In genomic region chr15:36841154-36841553, GRCh38 we compare ENCODE assay signal across 28 cellular contexts.
"Had no signal": no experiment of that assay in that cellular context is flagged by ENCODE, and none has a peak within 500 bp of the region (broad histone marks: within the 10 kb centered on the region; RNA-seq: fewer than 3 reads in every experiment).

No MANE protein-coding gene starts in this region.

- H3K4me1 ChIP-seq: lower lobe of right lung, neural progenitor cell, parathyroid adenoma, prostate gland, suprapubic skin, transverse colon, upper lobe of right lung, uterus had no signal

- H3K9me3 ChIP-seq: esophagus squamous epithelium, lower lobe of right lung, prostate gland, suprapubic skin, transverse colon, upper lobe of right lung, uterus had no signal

- H3K9ac ChIP-seq: neural progenitor cell, parathyroid adenoma had no signal

- H3K36me3 ChIP-seq: esophagus squamous epithelium, lower lobe of right lung, neural progenitor cell, prostate gland, suprapubic skin, transverse colon, upper lobe of right lung, uterus had no signal

- H3K27ac ChIP-seq: esophagus squamous epithelium, lower lobe of right lung, neural progenitor cell, parathyroid adenoma, prostate gland, suprapubic skin, transverse colon, upper lobe of right lung, uterus had no signal

- ATAC-seq: effector memory CD8-positive, alpha-beta T cell; left colon; left ventricle myocardium superior; lower lobe of right lung; natural killer cell; right cardiac atrium; stimulated activated naive CD8-positive, alpha-beta T cell treated with anti-CD3 and anti-CD28 coated beads, Interleukin-15, amount 100 ng/mL, for 72 hours; upper lobe of right lung had no signal

- H2AFZ ChIP-seq: neural progenitor cell, parathyroid adenoma had no signal

- H3K4me2 ChIP-seq: neural progenitor cell had no signal

- FAIRE-seq: endometrium, small intestine had no signal

- H3K27me3 ChIP-seq: neural progenitor cell, transverse colon, uterus had no signal

- H3K4me3 ChIP-seq: esophagus squamous epithelium, lower lobe of right lung, neural progenitor cell, prostate gland, suprapubic skin, transverse colon, upper lobe of right lung, uterus had no signal

- DNase-seq: cortex of kidney; effector memory CD8-positive, alpha-beta T cell; erythroblast; esophagus squamous epithelium; foreskin melanocyte; hypothalamus; immature natural killer cell; islet precursor cell; kidney glomerular epithelial cell; left colon; left ventricle myocardium superior; lower lobe of right lung; natural killer cell; right cardiac atrium; small intestine; stimulated activated CD4-positive, alpha-beta T cell treated with anti-CD3 and anti-CD28 coated beads, Interleukin-15, amount 100 ng/mL, for 24 hours; stimulated activated CD4-positive, alpha-beta T cell treated with anti-CD3 and anti-CD28 coated beads, Interleukin-2, amount 100 ng/mL, for 48 hours; stimulated activated CD8-positive, alpha-beta memory T cell treated with anti-CD3 and anti-CD28 coated beads, Interleukin-4, amount 100 ng/mL, for 48 hours; stimulated activated naive CD4-positive, alpha-beta T cell; stimulated activated naive CD8-positive, alpha-beta T cell treated with anti-CD3 and anti-CD28 coated beads, Interleukin-15, amount 100 ng/mL, for 72 hours; transverse colon; upper lobe of right lung; uterus had no signal

- H3K79me2 ChIP-seq: parathyroid adenoma had no signal
